Comparison of ENCODE assay signal across 22 cellular contexts in the genomic region with DNA sequence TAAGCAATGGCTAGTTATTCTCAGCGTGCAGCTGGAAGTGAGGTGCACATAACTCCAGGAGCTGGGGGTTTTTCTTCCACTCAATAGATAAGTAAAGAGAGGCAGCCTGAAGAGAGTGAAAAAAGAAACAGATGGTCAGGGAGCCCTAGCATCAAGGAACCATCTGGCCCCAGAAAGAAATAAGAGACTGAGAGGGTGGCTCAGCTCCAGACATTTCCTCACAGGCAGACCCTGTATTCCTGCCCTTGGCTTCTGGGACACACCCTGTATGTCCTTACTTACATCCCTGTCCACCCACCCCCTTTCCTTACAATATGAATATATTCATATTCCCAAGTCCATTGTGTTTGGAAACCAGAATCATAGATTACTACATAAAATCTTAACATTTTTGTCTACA.
"Had no signal": no experiment of that assay in that cellular context is flagged by ENCODE, and none has a peak within 500 bp of the region (broad histone marks: within the 10 kb centered on the region; RNA-seq: fewer than 3 reads in every experiment).

No MANE protein-coding gene starts in this region.

- H3K27ac ChIP-seq: right atrium auricular region, tibial nerve had no signal

- H3K9me3 ChIP-seq: right atrium auricular region, tibial nerve had no signal

- DNase-seq: activated CD4-positive, alpha-beta memory T cell treated with anti-CD3 and anti-CD28 coated beads, Interleukin-2, amount 10 ng/mL, durations not matched to agents 7 days and 5 days; activated CD4-positive, alpha-beta T cell treated with anti-CD3 and anti-CD28 coated beads for 4 hours; activated CD8-positive, alpha-beta memory T cell treated with anti-CD3 and anti-CD28 coated beads, Interleukin-2, amount 50 U/mL, for 4 hours; activated effector memory CD4-positive, alpha-beta T cell treated with anti-CD3 and anti-CD28 coated beads, Interleukin-2, amount 50 U/mL, for 16 hours; activated T-cell treated with anti-CD3 and anti-CD28 coated beads, Interleukin-2, amount 50 U/mL, for 48 hours; central memory CD4-positive, alpha-beta T cell; effector memory CD4-positive, alpha-beta T cell; foreskin melanocyte; head of caudate nucleus; immature natural killer cell; stimulated activated CD4-positive, alpha-beta T cell treated with anti-CD3 and anti-CD28 coated beads, Interleukin-4, amount 100 ng/mL, for 4 hours; stimulated activated CD8-positive, alpha-beta memory T cell treated with anti-CD3 and anti-CD28 coated beads, Interleukin-4, amount 100 ng/mL, for 48 hours; stimulated activated naive CD4-positive, alpha-beta T cell treated with Interleukin-2 at 50 U/mL for 16 hours; substantia nigra had no signal

- H3K4me3 ChIP-seq: right atrium auricular region, tibial nerve had no signal

- H3K36me3 ChIP-seq: right atrium auricular region, tibial nerve had no signal

- H3K9me3 Mint-ChIP-seq: activated CD4-positive, alpha-beta memory T cell treated with anti-CD3 and anti-CD28 coated beads, Interleukin-2, amount 10 ng/mL, durations not matched to agents 7 days and 5 days; T-helper 1 cell treated with Interleukin-12 subunit alpha and Interleukin-12 subunit beta and Interleukin-4 antibody, amounts not matched to agents 30 μg/mL and 1 μg/mL, for 36 hours; WTC11 had no signal

- H3K27ac Mint-ChIP-seq: activated CD4-positive, alpha-beta memory T cell treated with anti-CD3 and anti-CD28 coated beads, Interleukin-2, amount 10 ng/mL, durations not matched to agents 7 days and 5 days; activated naive CD8-positive, alpha-beta T cell; dendritic cell treated with granulocyte-macrophage colony-stimulating factor and Interleukin-4, amounts not matched to agents 40 ng/mL and 50 ng/mL, for 4 days; immature natural killer cell; progenitor cell of endocrine pancreas; T-helper 1 cell treated with Interleukin-12 subunit alpha and Interleukin-12 subunit beta and Interleukin-4 antibody, amounts not matched to agents 30 μg/mL and 1 μg/mL, for 36 hours; WTC11 had no signal

- H3K36me3 Mint-ChIP-seq: activated naive CD8-positive, alpha-beta T cell; brain; immature natural killer cell; WTC11 had no signal

- H3K27me3 ChIP-seq: right atrium auricular region, tibial nerve had no signal

- H3K4me1 Mint-ChIP-seq: activated CD4-positive, alpha-beta memory T cell treated with anti-CD3 and anti-CD28 coated beads, Interleukin-2, amount 10 ng/mL, durations not matched to agents 7 days and 5 days; immature natural killer cell had no signal

- H3K4me1 ChIP-seq: right atrium auricular region, tibial nerve had no signal

- H3K4me3 Mint-ChIP-seq: activated CD4-positive, alpha-beta memory T cell treated with anti-CD3 and anti-CD28 coated beads, Interleukin-2, amount 10 ng/mL, durations not matched to agents 7 days and 5 days; activated naive CD8-positive, alpha-beta T cell; dendritic cell treated with granulocyte-macrophage colony-stimulating factor and Interleukin-4, amounts not matched to agents 40 ng/mL and 50 ng/mL, for 4 days; immature natural killer cell; T-helper 1 cell treated with Interleukin-12 subunit alpha and Interleukin-12 subunit beta and Interleukin-4 antibody, amounts not matched to agents 30 μg/mL and 1 μg/mL, for 36 hours; WTC11 had no signal
